12 cellular contexts compared by ENCODE assay signal in genomic region chr1:235651170-235651806, GRCh38. TPM values are rescaled to one million over a fixed set of nuclear protein-coding genes. Genes with fewer than 3 reads are reported as not detected.
DNase-seq lines count a peak whose midpoint lies in the region; ATAC-seq and TF ChIP-seq lines count a peak whose summit lies in the region.
"Had no signal": no experiment of that assay in that cellular context is flagged by ENCODE, and none has a peak within 500 bp of the region (broad histone marks: within the 10 kb centered on the region; RNA-seq: fewer than 3 reads in every experiment).

No MANE protein-coding gene starts in this region.

- H3K79me2 ChIP-seq in mammary epithelial cell (ENCODE audit: insufficient read depth, low read length): no peaks in the 10 kb centered on the region

- H2AFZ ChIP-seq in mammary epithelial cell (ENCODE audit: low read depth, low read length): no peak overlapping the region

- intact Hi-C loops in MCF 10A (cut with micrococcal nuclease): no loop called here
- intact Hi-C loops in mammary epithelial cell (cut with micrococcal nuclease): no loop called here

- no peak for TF ChIP-seq CTCF in MCF 10A (IDR thresholded peaks at IDR 0.05; ENCODE audit: unreplicated experiment)
- TF ChIP-seq CTCF in mammary epithelial cell (conservative IDR thresholded peaks at IDR 0.05 in 1 of 2, IDR thresholded peaks at IDR 0.05 in 1 of 2; ENCODE audit: extremely low read depth in 1 of 2, insufficient read depth in 1 of 2, low read depth in 1 of 2, low read length in 2 of 2): no peak

- in situ Hi-C loops in mammary epithelial cell (cut with MboI; ENCODE audit: low sequenced_read_pairs in 2 of 2): no loop called here

- BruUV-seq in MCF 10A (replicated peaks; lab: Mats Ljungman, UMichigan) (no TSS peak), mammary epithelial cell (replicated peaks; lab: Mats Ljungman, UMichigan) (no TSS peak)

- H3K36me3 Mint-ChIP-seq in MCF 10A (ENCODE audit: insufficient read depth, unreplicated experiment): no peaks in the 10 kb centered on the region
- H3K36me3 Mint-ChIP-seq in activated naive CD8-positive, alpha-beta T cell treated with anti-CD3 and anti-CD28 coated beads for 36 hours: peaks cover 2% of the 10 kb centered on the region

- H3K36me3 ChIP-seq in mammary epithelial cell (ENCODE audit: insufficient read depth, low read length): no peaks in the 10 kb centered on the region
- H3K36me3 ChIP-seq: uterus had no signal

- no peak for ATAC-seq in stimulated activated naive CD8-positive, alpha-beta T cell treated with anti-CD3 and anti-CD28 coated beads, Interleukin-15, amount 100 ng/mL, for 72 hours

- H3K9ac ChIP-seq in mammary epithelial cell (ENCODE audit: insufficient read depth, low read length): no peak overlapping the region

- no peak overlapping the region for H3K27ac ChIP-seq in mammary epithelial cell (ENCODE audit: insufficient read depth, low read depth, low read length)

- dilution Hi-C loops in mammary epithelial cell (cut with HindIII; ENCODE audit: low sequenced_read_pairs): no loop called here

- 67% methylated on average over 10 of the region's 10 CpGs for WGBS in mammary epithelial cell (ENCODE audit: low coverage, missing lambda C conversion rate)

- H3K4me1 Mint-ChIP-seq in MCF 10A (ENCODE audit: insufficient read depth, unreplicated experiment): no peaks in the 10 kb centered on the region
- peaks cover 6% of the 10 kb centered on the region for H3K4me1 Mint-ChIP-seq in activated naive CD8-positive, alpha-beta T cell treated with anti-CD3 and anti-CD28 coated beads for 36 hours
- peaks cover 32% of the 10 kb centered on the region for H3K4me1 Mint-ChIP-seq in stimulated activated naive CD8-positive, alpha-beta T cell treated with anti-CD3 and anti-CD28 coated beads, Interleukin-15, amount 100 ng/mL, for 72 hours

- no peak overlapping the region for H3K4me3 ChIP-seq in mammary epithelial cell (replicated peaks in 1 of 3; ENCODE audit: insufficient read depth in 1 of 3, low read depth in 2 of 3, low read length in 3 of 3)

- POLR2A ChIA-PET in MCF 10A (lab: Yijun Ruan, JAX): interaction anchor here (0.7 to 1.1 kb wide), 2 partner anchors 13 to 35 kb away, joined by 3 to 4 read pairs; no protein-coding TSS in a partner anchor

- H3K27me3 ChIP-seq in mammary epithelial cell (ENCODE audit: insufficient read depth, low read length): peaks cover 13% of the 10 kb centered on the region

- H3K4me1 ChIP-seq in mammary epithelial cell (ENCODE audit: insufficient read depth, low read length): peaks cover 19% of the 10 kb centered on the region

- no peak for DNase-seq in MCF 10A (ENCODE audit: unreplicated experiment)
- no peak for DNase-seq in mammary epithelial cell
- DNase-seq in activated naive CD8-positive, alpha-beta T cell treated with anti-CD3 and anti-CD28 coated beads for 36 hours: no peak
- peak; percentile 13 for DNase-seq in islet precursor cell
- DNase-seq in stimulated activated naive CD8-positive, alpha-beta T cell treated with anti-CD3 and anti-CD28 coated beads, Interleukin-15, amount 100 ng/mL, for 72 hours: no peak
- DNase-seq in SKM-1 treated with dmso at 0.1 percent for 144 hours (lab: John Stamatoyannopoulos, UW; ENCODE audit: unreplicated experiment): no peak
- DNase-seq in NCI-H82 (lab: John Stamatoyannopoulos, UW): no peak
- DNase-seq in activated CD4-positive, alpha-beta T cell treated with anti-CD3 and anti-CD28 coated beads for 4 hours: no peak
- DNase-seq: central memory CD4-positive, alpha-beta T cell; NCI-H187; NK-92 treated with Interleukin-12 subunit alpha and Interleukin-12 subunit beta, amount 100 ng/mL, for 24 hours; uterus had no signal

- no peaks in the 10 kb centered on the region for H3K27me3 Mint-ChIP-seq in MCF 10A (ENCODE audit: insufficient read depth, unreplicated experiment)
- peaks cover 71% of the 10 kb centered on the region for H3K27me3 Mint-ChIP-seq in activated naive CD8-positive, alpha-beta T cell treated with anti-CD3 and anti-CD28 coated beads for 36 hours
- peaks cover 86% of the 10 kb centered on the region for H3K27me3 Mint-ChIP-seq in stimulated activated naive CD8-positive, alpha-beta T cell treated with anti-CD3 and anti-CD28 coated beads, Interleukin-15, amount 100 ng/mL, for 72 hours

- H3K9me3 ChIP-seq in mammary epithelial cell (replicated peaks; ENCODE audit: insufficient read depth, low read length): no peaks in the 10 kb centered on the region
- H3K9me3 ChIP-seq: uterus had no signal

- H4K20me1 ChIP-seq in mammary epithelial cell (ENCODE audit: insufficient read depth, low read length): no peaks in the 10 kb centered on the region

- CTCF ChIA-PET in MCF 10A (lab: Yijun Ruan, JAX): interaction anchor here (0.5 to 0.7 kb wide), 3 partner anchors 43 to 207 kb away, joined by 4 to 6 read pairs (median 4); no protein-coding TSS in a partner anchor
- CTCF ChIA-PET in mammary epithelial cell (lab: Charles Lee; ENCODE audit: low non-redundant PET): no interaction called here

- H3K4me2 ChIP-seq in mammary epithelial cell (ENCODE audit: insufficient read depth, low read depth, low read length): no peak overlapping the region

- H3K27ac Mint-ChIP-seq in MCF 10A (ENCODE audit: low read depth, unreplicated experiment): no peak overlapping the region
- H3K27ac Mint-ChIP-seq in activated naive CD8-positive, alpha-beta T cell treated with anti-CD3 and anti-CD28 coated beads for 36 hours: no peak overlapping the region
- no peak overlapping the region for H3K27ac Mint-ChIP-seq in stimulated activated naive CD8-positive, alpha-beta T cell treated with anti-CD3 and anti-CD28 coated beads, Interleukin-15, amount 100 ng/mL, for 72 hours

- H3K9me3 Mint-ChIP-seq in MCF 10A (ENCODE audit: unreplicated experiment): no peaks in the 10 kb centered on the region
- peaks cover 4% of the 10 kb centered on the region for H3K9me3 Mint-ChIP-seq in activated naive CD8-positive, alpha-beta T cell treated with anti-CD3 and anti-CD28 coated beads for 36 hours
- H3K9me3 Mint-ChIP-seq in stimulated activated naive CD8-positive, alpha-beta T cell treated with anti-CD3 and anti-CD28 coated beads, Interleukin-15, amount 100 ng/mL, for 72 hours: peaks cover 0 to 12% of the 10 kb centered on the region in 2 donors

- peak overlapping the region; percentile 26 for H3K4me3 Mint-ChIP-seq in MCF 10A (ENCODE audit: unreplicated experiment)
- peak overlapping the region; percentile 53 for H3K4me3 Mint-ChIP-seq in activated naive CD8-positive, alpha-beta T cell treated with anti-CD3 and anti-CD28 coated beads for 36 hours
- peak overlapping the region; percentile 42 to 69 for H3K4me3 Mint-ChIP-seq in stimulated activated naive CD8-positive, alpha-beta T cell treated with anti-CD3 and anti-CD28 coated beads, Interleukin-15, amount 100 ng/mL, for 72 hours

RNA-seq across cellular contexts. Expression of gene GNG4, which starts 1.7 kb away (rescaled TPM):
- 3.0 and 3.3 TPM in 2 replicates for total RNA-seq in MCF 10A (2022)
- under 1 TPM in 1 of 2 donors, not detected in 1; 0.68 TPM for total RNA-seq in mammary epithelial cell
- polyA plus RNA-seq in mammary epithelial cell: 0.25 TPM
- polyA minus RNA-seq in mammary epithelial cell: 5.8 TPM
- 1 to 10 TPM; 1.4 to 1.9 TPM for total RNA-seq in activated naive CD8-positive, alpha-beta T cell treated with anti-CD3 and anti-CD28 coated beads for 36 hours
